9 cellular contexts compared by ENCODE assay signal in the genomic region with DNA sequence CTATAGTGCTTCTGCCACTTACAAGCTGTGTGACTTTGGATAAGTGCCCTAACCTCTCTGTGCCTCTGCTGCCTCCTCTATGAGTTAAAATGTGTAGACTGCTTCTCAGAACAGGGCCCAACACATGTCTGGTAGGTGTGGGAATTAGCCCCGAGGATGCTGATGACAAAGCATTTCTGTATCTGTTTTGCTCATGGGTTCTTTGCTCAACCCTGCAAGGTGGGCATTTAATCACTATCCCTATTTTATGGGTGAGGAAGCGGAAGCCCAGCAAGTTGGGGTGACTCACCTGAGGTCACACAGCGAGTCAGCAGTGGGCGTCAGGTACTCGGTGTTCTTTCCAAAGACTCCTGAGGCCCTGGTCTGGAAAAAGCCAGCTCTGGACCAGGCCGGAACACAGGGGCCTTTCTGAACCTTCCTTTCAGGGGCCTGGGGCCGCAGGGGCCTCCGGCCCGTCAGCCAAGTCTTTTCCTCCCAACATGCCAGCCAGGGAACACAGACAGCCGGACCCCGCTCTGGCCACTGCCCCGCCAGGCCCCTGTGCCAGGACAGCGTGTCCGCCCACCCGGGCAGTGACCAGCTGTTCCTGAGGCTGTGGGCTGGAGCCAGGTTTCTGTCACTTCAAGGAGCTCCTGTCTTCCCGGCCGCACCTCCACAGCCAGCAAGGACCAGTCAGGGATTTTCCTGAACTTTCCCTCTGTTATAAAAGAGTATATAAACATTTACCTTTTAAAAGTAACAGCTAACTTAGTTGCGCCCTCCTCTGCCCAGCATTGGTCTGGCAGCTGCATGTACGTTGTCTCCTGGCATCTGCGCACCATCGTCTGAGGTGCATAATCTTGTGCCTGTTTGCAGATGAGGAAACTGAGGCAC.
DNase-seq lines count a peak whose midpoint lies in the region; ATAC-seq, FAIRE-seq and TF ChIP-seq lines count a peak whose summit lies in the region.
"Had no signal": no experiment of that assay in that cellular context is flagged by ENCODE, and none has a peak within 500 bp of the region (broad histone marks: within the 10 kb centered on the region; RNA-seq: fewer than 3 reads in every experiment).

No MANE protein-coding gene starts in this region.

- H2BK12ac ChIP-seq in neuronal stem cell (ENCODE audit: low read length), result peak overlapping the region; percentile 3

- TF ChIP-seq POLR2A in esophagus muscularis mucosa (IDR thresholded peaks at IDR 0.05; ENCODE audit: low read depth), result no peak

- no peak overlapping the region for H4K91ac ChIP-seq in neuronal stem cell (ENCODE audit: low read depth, low read length, poor library complexity)

- no peak overlapping the region for H3K14ac ChIP-seq in neuronal stem cell (ENCODE audit: low read length)

- H3K36me3 Mint-ChIP-seq in CD14-positive monocyte, result peaks cover 5 to 7% of the 10 kb centered on the region in 2 donors

- H3K4me2 ChIP-seq in DND-41 (ENCODE audit: insufficient read depth, low read length) (no peak overlapping the region), neuronal stem cell (ENCODE audit: insufficient read depth, low read length, poor library complexity, severe bottlenecking) (no peak overlapping the region)

- H3K4me1 ChIP-seq in DND-41 (ENCODE audit: insufficient read depth, low read length) (no peaks in the 10 kb centered on the region), esophagus muscularis mucosa (peaks cover 41 to 91% (median 80%) of the 10 kb centered on the region in 4 donors), neuronal stem cell (ENCODE audit: control insufficient read depth in 2 of 2, insufficient read depth in 1 of 2, low read depth in 1 of 2, low read length in 2 of 2) (peaks cover 26 to 29% of the 10 kb centered on the region in 2 donors)

- H3K9ac ChIP-seq in DND-41 (ENCODE audit: low read depth, low read length) (no peak overlapping the region), neuronal stem cell (ENCODE audit: low read depth, low read length, poor library complexity) (no peak overlapping the region)

- H3K27me3 Mint-ChIP-seq in CD14-positive monocyte (ENCODE audit: low read depth in 3 of 3), result peaks cover 0 to 5% (median 2%) of the 10 kb centered on the region in 3 donors

- peaks cover 17% of the 10 kb centered on the region for H3K79me1 ChIP-seq in neuronal stem cell (ENCODE audit: low read depth, low read length)

- H3K9me3 ChIP-seq in DND-41 (ENCODE audit: insufficient read depth, low read length, severe bottlenecking), result no peaks in the 10 kb centered on the region
- H3K9me3 ChIP-seq in esophagus muscularis mucosa, result no peaks in the 10 kb centered on the region
- no peaks in the 10 kb centered on the region for H3K9me3 ChIP-seq in neuronal stem cell (replicated peaks in 1 of 2; ENCODE audit: control insufficient read depth in 2 of 2, insufficient read depth in 1 of 2, low read depth in 1 of 2, low read length in 2 of 2)

- peak; percentile 40 for TF ChIP-seq CTCF in DND-41 (IDR thresholded peaks at IDR 0.05; ENCODE audit: borderline replicate concordance, extremely low read depth, low read length, poor library complexity, severe bottlenecking)
- TF ChIP-seq CTCF in esophagus muscularis mucosa (IDR thresholded peaks at IDR 0.05), result peak; percentile 69 to 82 (median 70)
- TF ChIP-seq CTCF in CD14-positive monocyte (IDR thresholded peaks at IDR 0.05), result no peak

- no peak overlapping the region for H3K23ac ChIP-seq in neuronal stem cell (ENCODE audit: low read depth, low read length, poor library complexity)

- peaks cover 95% of the 10 kb centered on the region for H4K20me1 ChIP-seq in DND-41 (ENCODE audit: insufficient read depth, low read length)

- H3K4me3 ChIP-seq in DND-41 (ENCODE audit: low read depth in 1 of 2, low read length in 2 of 2) (no peak overlapping the region), esophagus muscularis mucosa (peak overlapping the region in 1 of 4 donors; percentile 23), neuronal stem cell (ENCODE audit: low read length in 2 of 2) (no peak overlapping the region)

- no peak for TF ChIP-seq EP300 in esophagus muscularis mucosa (IDR thresholded peaks at IDR 0.05)

- no peak overlapping the region for H2BK120ac ChIP-seq in neuronal stem cell (ENCODE audit: low read depth, low read length)

- H3K79me2 ChIP-seq in DND-41 (ENCODE audit: insufficient read depth, low read length), result peaks cover 87% of the 10 kb centered on the region

- no peaks in the 10 kb centered on the region for H3K27me3 ChIP-seq in DND-41 (ENCODE audit: insufficient read depth, low read length, poor library complexity)
- H3K27me3 ChIP-seq in esophagus muscularis mucosa, result no peaks in the 10 kb centered on the region
- H3K27me3 ChIP-seq in neuronal stem cell (ENCODE audit: control insufficient read depth in 3 of 3, insufficient read depth in 3 of 3, low read depth in 1 of 3, low read length in 3 of 3), result no peaks in the 10 kb centered on the region

- H2BK15ac ChIP-seq in neuronal stem cell (ENCODE audit: low read length), result no peak overlapping the region

- no peak overlapping the region for H2BK5ac ChIP-seq in neuronal stem cell (ENCODE audit: low read length)

- no peaks in the 10 kb centered on the region for H3K4me1 Mint-ChIP-seq in CD14-positive monocyte

- H3K4ac ChIP-seq in neuronal stem cell (ENCODE audit: low read length), result no peak overlapping the region

- no peak overlapping the region for H4K8ac ChIP-seq in neuronal stem cell (ENCODE audit: low read depth, low read length)

- H3K27ac ChIP-seq in DND-41 (ENCODE audit: low read length) (no peak overlapping the region), esophagus muscularis mucosa (replicated peaks in 1 of 4) (peak overlapping the region; percentile 81 to 89 (median 87)), neuronal stem cell (replicated peaks; ENCODE audit: low read length) (no peak overlapping the region)
- H3K27ac ChIP-seq: HL-60 had no signal

- DNase-seq in DND-41, result no peak
- peak; percentile 11 for DNase-seq in RCC 7860 (ENCODE audit: low spot score)
- DNase-seq in esophagus muscularis mucosa (ENCODE audit: extremely low spot score), result peak; percentile 95
- no peak for DNase-seq in neuronal stem cell (ENCODE audit: low spot score)
- no peak for DNase-seq in posterior vena cava (ENCODE audit: low spot score)
- no peak for DNase-seq in CD14-positive monocyte (ENCODE audit: low spot score)
- DNase-seq in NCI-H187 (lab: John Stamatoyannopoulos, UW), result no peak
- DNase-seq in NCI-H524 treated with DMSO at 0.1 percent for 48 hours (lab: John Stamatoyannopoulos, UW), result no peak

- 41% methylated on average over 16 of the region's 21 CpGs for WGBS in esophagus muscularis mucosa
- WGBS in neuronal stem cell (ENCODE audit: extremely low coverage in 2 of 2, insufficient read length in 2 of 2, insufficient replicate concordance in 1 of 2), 2 donors, result no CpG with 5 or more reads among the region's 21 CpGs

- H3K4me3 Mint-ChIP-seq in CD14-positive monocyte, result no peak overlapping the region

- no peaks in the 10 kb centered on the region for H3K9me3 Mint-ChIP-seq in CD14-positive monocyte

- no peak overlapping the region for H3K18ac ChIP-seq in neuronal stem cell (ENCODE audit: low read length)

- H3K36me3 ChIP-seq in DND-41 (ENCODE audit: insufficient read depth, low read length) (peaks cover 16% of the 10 kb centered on the region), esophagus muscularis mucosa (no peaks in the 10 kb centered on the region), neuronal stem cell (replicated peaks in 1 of 2; ENCODE audit: control insufficient read depth in 2 of 2, insufficient read depth in 2 of 2, low read length in 2 of 2) (peaks cover 0 to 16% of the 10 kb centered on the region in 2 donors)

- intact Hi-C loops in esophagus muscularis mucosa (cut with DNase I), result no loop called here
- intact Hi-C loops in posterior vena cava (cut with DNase I), result no loop called here
- intact Hi-C loops in CD14-positive monocyte (cut with micrococcal nuclease), result no loop called here

- H2AFZ ChIP-seq in DND-41 (ENCODE audit: low read depth, low read length) (no peak overlapping the region), neuronal stem cell (ENCODE audit: low read length) (no peak overlapping the region)

- H2AK5ac ChIP-seq in neuronal stem cell (ENCODE audit: low read depth, low read length), result no peak overlapping the region

- no peak for FAIRE-seq in RCC 7860 (lab: Jason Lieb, UNC)

- H3K27ac Mint-ChIP-seq in CD14-positive monocyte, result no peak overlapping the region

- ATAC-seq in DND-41 (ENCODE audit: insufficient read depth, low read depth), result no peak

Comparison
In these comparisons a context has a peak if more than half of its experiments do, and no peak if none do; other contexts are left out.
1. DNase-seq: peak in RCC 7860 (single experiment) and esophagus muscularis mucosa (single experiment); none in DND-41 (single experiment), neuronal stem cell (single experiment), posterior vena cava (single experiment), CD14-positive monocyte (single experiment), NCI-H187 (0 of 2) and NCI-H524 treated with DMSO at 0.1 percent for 48 hours (single experiment).
2. H3K27ac ChIP-seq: peak in esophagus muscularis mucosa (4 of 4); none in DND-41 (single experiment) and neuronal stem cell (single experiment).